In the genomic region with DNA sequence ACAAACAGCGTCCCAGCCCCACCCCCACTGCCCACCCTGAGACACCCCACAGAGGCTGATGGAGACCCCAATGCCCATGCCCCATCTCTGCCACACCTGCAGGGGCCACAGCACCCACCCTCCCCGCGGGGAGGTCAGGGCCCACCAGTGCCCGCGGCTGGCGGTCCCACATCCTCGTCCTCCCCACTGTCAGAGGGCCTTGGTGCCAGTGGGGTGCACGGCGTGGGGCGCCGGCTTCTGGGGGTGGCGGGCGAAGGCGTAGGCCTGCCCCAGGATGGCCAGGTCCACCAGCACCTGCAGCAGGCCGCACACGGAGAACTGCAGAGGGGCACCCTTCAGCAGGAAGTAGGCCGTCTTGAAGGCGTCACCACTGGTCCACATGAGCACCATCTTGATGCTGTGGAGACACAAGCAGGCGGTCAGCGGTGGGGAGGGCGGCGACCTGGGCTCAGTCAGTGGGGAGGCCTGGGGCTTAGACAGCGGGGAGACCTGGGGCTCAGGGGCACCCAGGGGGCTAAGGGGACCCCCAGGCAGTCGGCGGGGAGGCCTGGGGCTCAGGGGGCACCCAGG, we compare ENCODE assay signal across 22 cellular contexts. TPM values are rescaled to one million over a fixed set of nuclear protein-coding genes. Genes with fewer than 3 reads are reported as not detected.
A peak's percentile ranks its signal among the peaks of the same experiment; 100 is the strongest.
DNase-seq lines count a peak whose midpoint lies in the region; ATAC-seq and TF ChIP-seq lines count a peak whose summit lies in the region.
"Had no signal": no experiment of that assay in that cellular context is flagged by ENCODE, and none has a peak within 500 bp of the region (broad histone marks: within the 10 kb centered on the region; RNA-seq: fewer than 3 reads in every experiment).

No MANE protein-coding gene starts in this region.

- H3K4me3 ChIP-seq in RWPE2 (ENCODE audit: severe bottlenecking) (no peak overlapping the region), lower lobe of right lung (no peak overlapping the region), suprapubic skin (no peak overlapping the region), PC-3 (ENCODE audit: low read length) (no peak overlapping the region)
- H3K4me3 ChIP-seq: adrenal gland, K562, left lung, stomach had no signal

- no peak overlapping the region for H3K4me2 ChIP-seq in PC-3 (ENCODE audit: low read length)

- TF ChIP-seq EP300 in suprapubic skin (IDR thresholded peaks at IDR 0.05) = no peak

- H3K4me1 ChIP-seq in RWPE2 (ENCODE audit: insufficient read depth, poor library complexity, severe bottlenecking) (no peaks in the 10 kb centered on the region), lower lobe of right lung (no peaks in the 10 kb centered on the region), suprapubic skin (peaks cover 13% of the 10 kb centered on the region), PC-3 (ENCODE audit: insufficient read depth, low read length) (no peaks in the 10 kb centered on the region)
- H3K4me1 ChIP-seq: adrenal gland, Caco-2, left lung, stomach had no signal

- H3K79me2 ChIP-seq in PC-3 (ENCODE audit: low read length) = no peaks in the 10 kb centered on the region

- H3K36me3 ChIP-seq in RWPE2 (ENCODE audit: low read depth) = no peaks in the 10 kb centered on the region
- peaks cover 18% of the 10 kb centered on the region for H3K36me3 ChIP-seq in lower lobe of right lung
- H3K36me3 ChIP-seq in suprapubic skin = peaks cover 40% of the 10 kb centered on the region
- no peaks in the 10 kb centered on the region for H3K36me3 ChIP-seq in PC-3 (ENCODE audit: low read depth, low read length)

- H3K27me3 ChIP-seq in RWPE2 (ENCODE audit: insufficient read depth, poor library complexity, severe bottlenecking) (no peaks in the 10 kb centered on the region), lower lobe of right lung (ENCODE audit: low read depth) (no peaks in the 10 kb centered on the region), suprapubic skin (no peaks in the 10 kb centered on the region), PC-3 (ENCODE audit: low read length) (no peaks in the 10 kb centered on the region)
- H3K27me3 ChIP-seq: adrenal gland, left lung, stomach had no signal

- BruUV-seq in PC-3 (replicated peaks; lab: Mats Ljungman, UMichigan) = no TSS peak

- ATAC-seq in RWPE2 (ENCODE audit: low read depth) (no peak), lower lobe of right lung (peak; percentile 2 to 6), PC-3 (no peak)
- ATAC-seq: activated T-cell treated with anti-CD3 and anti-CD28 coated beads, Interleukin-2, amount 50 U/mL, for 72 hours; K562; left lung had no signal

- H2AFZ ChIP-seq in PC-3 (ENCODE audit: low read length) = no peak overlapping the region

- no peaks in the 10 kb centered on the region for H3K9me2 ChIP-seq in PC-3 (replicated peaks; ENCODE audit: low read length)

- peak; percentile 27 for DNase-seq in GM20000 (ENCODE audit: low spot score)
- DNase-seq in RWPE2 (ENCODE audit: low spot score) = peak; percentile 46
- DNase-seq in lower lobe of right lung = no peak
- DNase-seq in suprapubic skin (ENCODE audit: low spot score in 2 of 2) = peak; percentile 59 to 76
- DNase-seq in NOMO-1 treated with DMSO at 0.1 percent for 48 hours (lab: John Stamatoyannopoulos, UW; ENCODE audit: unreplicated experiment) = no peak
- DNase-seq in PC-3 = no peak
- DNase-seq in substantia nigra (lab: John Stamatoyannopoulos, UW) = no peak
- DNase-seq: activated CD4-positive, alpha-beta T cell treated with anti-CD3 and anti-CD28 coated beads for 4 hours; activated naive CD4-positive, alpha-beta T cell treated with Interleukin-2 at 50 U/mL for 16 hours; activated T-cell treated with anti-CD3 and anti-CD28 coated beads, Interleukin-2, amount 50 U/mL, for 72 hours; Caco-2; hippocampal formation; immature natural killer cell; NCI-H2029 treated with DMSO at 0.1 percent for 48 hours; NCI-H226; NCI-H69; stomach; T-helper 1 cell had no signal

- no peak overlapping the region for H3K9ac ChIP-seq in PC-3 (ENCODE audit: low read length)

- peaks cover 4% of the 10 kb centered on the region for H3F3A ChIP-seq in PC-3 (ENCODE audit: low read length, unreplicated experiment)

- H3K9me3 ChIP-seq in RWPE2 (ENCODE audit: severe bottlenecking) (peaks cover 7% of the 10 kb centered on the region), lower lobe of right lung (peaks cover 2% of the 10 kb centered on the region), suprapubic skin (peaks cover 8% of the 10 kb centered on the region), PC-3 (ENCODE audit: low read length) (no peaks in the 10 kb centered on the region)
- H3K9me3 ChIP-seq: adrenal gland, Caco-2 had no signal

- no peaks in the 10 kb centered on the region for H4K20me1 ChIP-seq in PC-3 (ENCODE audit: low read length)

- CTCF ChIA-PET in PC-3 (lab: Charles Lee) = no interaction called here

- no peak for TF ChIP-seq POLR2A in suprapubic skin (IDR thresholded peaks at IDR 0.05)

- intact Hi-C loops in lower lobe of right lung (cut with DNase I) (no loop called here), PC-3 (cut with micrococcal nuclease) (no loop called here)

- 86% methylated on average over 1 of the region's 25 CpGs for WGBS in suprapubic skin

- no peak overlapping the region for H3K27ac ChIP-seq in RWPE2 (ENCODE audit: poor library complexity, severe bottlenecking)
- no peak overlapping the region for H3K27ac ChIP-seq in lower lobe of right lung
- no peak overlapping the region for H3K27ac ChIP-seq in suprapubic skin
- H3K27ac ChIP-seq in PC-3 (ENCODE audit: low read length) = no peak overlapping the region
- no peak overlapping the region for H3K27ac ChIP-seq in substantia nigra (ENCODE audit: low read depth, low read length, poor library complexity, severe bottlenecking)
- H3K27ac ChIP-seq: adrenal gland, C4-2B, left lung, stomach had no signal

- POLR2A ChIA-PET in PC-3 (lab: Charles Lee; ENCODE audit: unreplicated experiment) = no interaction called here

- TF ChIP-seq CTCF in GM20000 (IDR thresholded peaks at IDR 0.05; ENCODE audit: extremely low read depth, missing control alignments) (no peak), RWPE2 (IDR thresholded peaks at IDR 0.05; ENCODE audit: poor library complexity, severe bottlenecking) (no peak), lower lobe of right lung (IDR thresholded peaks at IDR 0.05) (no peak), suprapubic skin (IDR thresholded peaks at IDR 0.05) (no peak), PC-3 (conservative IDR thresholded peaks at IDR 0.05; ENCODE audit: low read depth, low read length) (no peak)

RNA-seq across cellular contexts. Expression of a gene that starts 47.6 kb away (rescaled TPM):
- total RNA-seq in lower lobe of right lung (54.2 TPM), suprapubic skin (10 to 100 TPM; 53.4 to 84.7 (median 79.3) TPM), PC-3 (2014; rRNA removed) (52.8 and 66.9 TPM in 2 replicates)

Comparison
In these comparisons a context has a peak if more than half of its experiments do, and no peak if none do; other contexts are left out.
1. DNase-seq: peak in GM20000 (single experiment), RWPE2 (single experiment) and suprapubic skin (2 of 2); none in lower lobe of right lung (single experiment), NOMO-1 treated with DMSO at 0.1 percent for 48 hours (single experiment), PC-3 (single experiment) and substantia nigra (0 of 49).
2. ATAC-seq: peak in lower lobe of right lung (2 of 2); none in RWPE2 (single experiment) and PC-3 (single experiment).